17 cellular contexts compared by ENCODE assay signal in the genomic region with DNA sequence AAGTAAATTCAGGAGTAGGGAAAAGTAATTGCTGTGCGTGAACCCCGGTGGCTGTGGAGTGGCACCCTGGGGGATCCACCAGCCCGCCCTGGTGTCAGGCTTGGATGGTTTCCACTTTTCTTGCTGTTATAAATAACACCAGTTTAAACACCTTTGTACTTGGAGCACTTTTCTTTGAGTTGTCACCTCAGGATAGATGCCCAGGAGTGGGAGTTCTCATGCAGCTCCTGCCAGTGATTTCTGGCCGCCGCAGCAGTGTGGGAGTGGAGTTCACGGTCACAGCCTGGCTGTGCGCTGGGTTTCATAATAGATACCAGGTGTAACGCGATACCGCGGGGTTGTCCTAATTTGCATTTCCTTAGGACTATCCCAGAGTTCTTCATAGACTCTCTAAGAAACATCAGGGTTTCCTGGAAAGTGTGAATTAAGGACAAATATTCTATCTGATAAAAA. TPM values are rescaled to one million over a fixed set of nuclear protein-coding genes. Genes with fewer than 3 reads are reported as not detected.
DNase-seq lines count a peak whose midpoint lies in the region; ATAC-seq, FAIRE-seq and TF ChIP-seq lines count a peak whose summit lies in the region.
"Had no signal": no experiment of that assay in that cellular context is flagged by ENCODE, and none has a peak within 500 bp of the region (broad histone marks: within the 10 kb centered on the region; RNA-seq: fewer than 3 reads in every experiment).

No MANE protein-coding gene starts in this region.

- intact Hi-C loops in upper lobe of right lung (cut with DNase I), result no loop called here
- intact Hi-C loops in activated CD4-positive, alpha-beta T cell treated with anti-CD3 and anti-CD28 coated beads, Interleukin-2, amount 10 ng/mL, durations not matched to agents 24 days and 14 days (cut with micrococcal nuclease), result no loop called here

- no peak overlapping the region for H3K4me2 ChIP-seq in astrocyte (ENCODE audit: low read length)

- no peaks in the 10 kb centered on the region for H3K9me3 Mint-ChIP-seq in activated naive CD8-positive, alpha-beta T cell treated with anti-CD3 and anti-CD28 coated beads for 36 hours
- H3K9me3 Mint-ChIP-seq in activated naive CD8-positive, alpha-beta T cell treated with anti-CD3 and anti-CD28 coated beads, Interleukin-2, amount 50 U/mL, for 24 hours, result no peaks in the 10 kb centered on the region
- no peaks in the 10 kb centered on the region for H3K9me3 Mint-ChIP-seq in astrocyte (ENCODE audit: unreplicated experiment)
- H3K9me3 Mint-ChIP-seq in activated CD4-positive, alpha-beta T cell treated with anti-CD3 and anti-CD28 coated beads, Interleukin-2, amount 10 ng/mL, durations not matched to agents 24 days and 14 days, result no peaks in the 10 kb centered on the region
- H3K9me3 Mint-ChIP-seq: activated T-cell treated with anti-CD3 and anti-CD28 coated beads, Interleukin-2, amount 50 U/mL, for 72 hours had no signal

- H3K4me3 ChIP-seq in astrocyte (ENCODE audit: insufficient read depth, low read depth, low read length), result no peak overlapping the region
- H3K4me3 ChIP-seq in upper lobe of right lung, result no peak overlapping the region
- H3K4me3 ChIP-seq: lung had no signal

- no peaks in the 10 kb centered on the region for H3K4me1 Mint-ChIP-seq in activated naive CD8-positive, alpha-beta T cell treated with anti-CD3 and anti-CD28 coated beads for 36 hours
- peaks cover 2% of the 10 kb centered on the region for H3K4me1 Mint-ChIP-seq in activated naive CD8-positive, alpha-beta T cell treated with anti-CD3 and anti-CD28 coated beads, Interleukin-2, amount 50 U/mL, for 24 hours
- no peaks in the 10 kb centered on the region for H3K4me1 Mint-ChIP-seq in astrocyte (ENCODE audit: low read depth, unreplicated experiment)
- H3K4me1 Mint-ChIP-seq in activated CD4-positive, alpha-beta T cell treated with anti-CD3 and anti-CD28 coated beads, Interleukin-2, amount 10 ng/mL, durations not matched to agents 24 days and 14 days, result peaks cover 2% of the 10 kb centered on the region

- TF ChIP-seq CTCF in astrocyte (IDR thresholded peaks at IDR 0.05; ENCODE audit: insufficient read depth, low read depth, low read length), result no peak
- TF ChIP-seq CTCF in upper lobe of right lung (IDR thresholded peaks at IDR 0.05), result no peak

- H3K27me3 ChIP-seq in astrocyte (ENCODE audit: insufficient read depth, low read length) (peaks cover 2% of the 10 kb centered on the region), upper lobe of right lung (no peaks in the 10 kb centered on the region)

- H2AFZ ChIP-seq in astrocyte (ENCODE audit: low read depth, low read length), result no peak overlapping the region

- H4K20me1 ChIP-seq in astrocyte (ENCODE audit: insufficient read depth, low read length), result no peaks in the 10 kb centered on the region

- no peak for DNase-seq in activated naive CD8-positive, alpha-beta T cell treated with anti-CD3 and anti-CD28 coated beads for 36 hours
- DNase-seq in activated naive CD8-positive, alpha-beta T cell treated with anti-CD3 and anti-CD28 coated beads, Interleukin-2, amount 50 U/mL, for 24 hours, result no peak
- DNase-seq in astrocyte (ENCODE audit: low read depth) (peak; percentile 69), iPS-NIHi11 (ENCODE audit: low spot score) (peak; percentile 67), upper lobe of right lung (no peak), NCI-H2196 (lab: John Stamatoyannopoulos, UW; ENCODE audit: unreplicated experiment) (no peak), DMS153 treated with DMSO at 0.1 percent for 48 hours (lab: John Stamatoyannopoulos, UW; ENCODE audit: unreplicated experiment) (no peak)
- no peak for DNase-seq in activated CD4-positive, alpha-beta T cell treated with anti-CD3 and anti-CD28 coated beads, Interleukin-2, amount 10 ng/mL, durations not matched to agents 24 days and 14 days
- DNase-seq: activated CD4-positive, alpha-beta T cell treated with anti-CD3 and anti-CD28 coated beads for 4 hours; activated T-cell treated with anti-CD3 and anti-CD28 coated beads, Interleukin-2, amount 50 U/mL, for 72 hours; anterior cingulate cortex; effector CD8-positive, alpha-beta T cell had no signal

- no peak overlapping the region for H3K4me3 Mint-ChIP-seq in activated naive CD8-positive, alpha-beta T cell treated with anti-CD3 and anti-CD28 coated beads for 36 hours
- no peak overlapping the region for H3K4me3 Mint-ChIP-seq in activated naive CD8-positive, alpha-beta T cell treated with anti-CD3 and anti-CD28 coated beads, Interleukin-2, amount 50 U/mL, for 24 hours
- no peak overlapping the region for H3K4me3 Mint-ChIP-seq in astrocyte (ENCODE audit: unreplicated experiment)
- no peak overlapping the region for H3K4me3 Mint-ChIP-seq in activated CD4-positive, alpha-beta T cell treated with anti-CD3 and anti-CD28 coated beads, Interleukin-2, amount 10 ng/mL, durations not matched to agents 24 days and 14 days
- H3K4me3 Mint-ChIP-seq: activated T-cell treated with anti-CD3 and anti-CD28 coated beads, Interleukin-2, amount 50 U/mL, for 72 hours had no signal

- no peaks in the 10 kb centered on the region for H3K36me3 Mint-ChIP-seq in activated naive CD8-positive, alpha-beta T cell treated with anti-CD3 and anti-CD28 coated beads for 36 hours
- H3K36me3 Mint-ChIP-seq in activated naive CD8-positive, alpha-beta T cell treated with anti-CD3 and anti-CD28 coated beads, Interleukin-2, amount 50 U/mL, for 24 hours (ENCODE audit: low read depth), result no peaks in the 10 kb centered on the region
- no peaks in the 10 kb centered on the region for H3K36me3 Mint-ChIP-seq in astrocyte (ENCODE audit: low read depth, unreplicated experiment)
- no peaks in the 10 kb centered on the region for H3K36me3 Mint-ChIP-seq in activated CD4-positive, alpha-beta T cell treated with anti-CD3 and anti-CD28 coated beads, Interleukin-2, amount 10 ng/mL, durations not matched to agents 24 days and 14 days (ENCODE audit: low read depth)

- no peak for FAIRE-seq in astrocyte (lab: Jason Lieb, UNC)
- FAIRE-seq: A204.1 had no signal

- no peak overlapping the region for H3K9ac ChIP-seq in astrocyte (ENCODE audit: low read length)

- no peak for ATAC-seq in activated naive CD8-positive, alpha-beta T cell treated with anti-CD3 and anti-CD28 coated beads, Interleukin-2, amount 50 U/mL, for 24 hours
- ATAC-seq in upper lobe of right lung, result peak; percentile 48
- ATAC-seq: activated T-cell treated with anti-CD3 and anti-CD28 coated beads, Interleukin-2, amount 50 U/mL, for 72 hours had no signal

- H3K9me3 ChIP-seq in astrocyte (ENCODE audit: insufficient read depth, low read depth, low read length), result no peaks in the 10 kb centered on the region
- no peaks in the 10 kb centered on the region for H3K9me3 ChIP-seq in upper lobe of right lung
- H3K9me3 ChIP-seq: neutrophil had no signal

- peak overlapping the region; percentile 9 for H3K27ac Mint-ChIP-seq in activated naive CD8-positive, alpha-beta T cell treated with anti-CD3 and anti-CD28 coated beads for 36 hours
- no peak overlapping the region for H3K27ac Mint-ChIP-seq in activated naive CD8-positive, alpha-beta T cell treated with anti-CD3 and anti-CD28 coated beads, Interleukin-2, amount 50 U/mL, for 24 hours
- H3K27ac Mint-ChIP-seq in astrocyte (ENCODE audit: unreplicated experiment), result no peak overlapping the region
- H3K27ac Mint-ChIP-seq in activated CD4-positive, alpha-beta T cell treated with anti-CD3 and anti-CD28 coated beads, Interleukin-2, amount 10 ng/mL, durations not matched to agents 24 days and 14 days, result no peak overlapping the region
- H3K27ac Mint-ChIP-seq: activated T-cell treated with anti-CD3 and anti-CD28 coated beads, Interleukin-2, amount 50 U/mL, for 72 hours had no signal

- H3K27me3 Mint-ChIP-seq in activated naive CD8-positive, alpha-beta T cell treated with anti-CD3 and anti-CD28 coated beads for 36 hours, result peaks cover 24% of the 10 kb centered on the region
- peaks cover 14% of the 10 kb centered on the region for H3K27me3 Mint-ChIP-seq in activated naive CD8-positive, alpha-beta T cell treated with anti-CD3 and anti-CD28 coated beads, Interleukin-2, amount 50 U/mL, for 24 hours
- H3K27me3 Mint-ChIP-seq in astrocyte (ENCODE audit: low read depth, unreplicated experiment), result peaks cover 3% of the 10 kb centered on the region
- H3K27me3 Mint-ChIP-seq in activated CD4-positive, alpha-beta T cell treated with anti-CD3 and anti-CD28 coated beads, Interleukin-2, amount 10 ng/mL, durations not matched to agents 24 days and 14 days, result peaks cover 6% of the 10 kb centered on the region

- H3K27ac ChIP-seq in astrocyte (ENCODE audit: low read depth, low read length) (no peak overlapping the region), upper lobe of right lung (no peak overlapping the region)
- H3K27ac ChIP-seq: neutrophil had no signal

- H3K36me3 ChIP-seq in astrocyte (ENCODE audit: insufficient read depth, low read length), result no peaks in the 10 kb centered on the region
- H3K36me3 ChIP-seq in upper lobe of right lung, result no peaks in the 10 kb centered on the region
- H3K36me3 ChIP-seq: neutrophil had no signal

- H3K4me1 ChIP-seq in astrocyte (ENCODE audit: insufficient read depth, low read length) (peaks cover 3% of the 10 kb centered on the region), upper lobe of right lung (no peaks in the 10 kb centered on the region)

- H3K79me2 ChIP-seq in astrocyte (ENCODE audit: insufficient read depth, low read length), result no peaks in the 10 kb centered on the region

RNA-seq across cellular contexts. Expression of gene TMEM200B, which starts 12.8 kb away (rescaled TPM):
- under 1 TPM; 0.90 to 0.99 TPM for total RNA-seq in activated naive CD8-positive, alpha-beta T cell treated with anti-CD3 and anti-CD28 coated beads for 36 hours
- total RNA-seq in astrocyte (3.6 and 4.7 TPM in 2 replicates), upper lobe of right lung (8.7 TPM)
- total RNA-seq in activated CD4-positive, alpha-beta T cell treated with anti-CD3 and anti-CD28 coated beads, Interleukin-2, amount 10 ng/mL, durations not matched to agents 24 days and 14 days, result 0.66 and 0.72 TPM in 2 replicates
- total RNA-seq: OCI-LY7; T-helper 1 cell treated with Interleukin-12 subunit alpha and Interleukin-12 subunit beta and Interleukin-4 antibody, amounts not matched to agents 30 ng/mL and 1 ng/mL, for 36 hours had no signal

RNA-seq across cellular contexts. Expression of gene SRSF4, which starts 45.2 kb away (rescaled TPM):
- total RNA-seq in activated naive CD8-positive, alpha-beta T cell treated with anti-CD3 and anti-CD28 coated beads for 36 hours, result 100 to 1,000 TPM; 113 to 114 TPM
- 48.2 and 52.6 TPM in 2 replicates for total RNA-seq in astrocyte
- total RNA-seq in upper lobe of right lung, result 89.0 TPM
- 138 and 141 TPM in 2 replicates for total RNA-seq in activated CD4-positive, alpha-beta T cell treated with anti-CD3 and anti-CD28 coated beads, Interleukin-2, amount 10 ng/mL, durations not matched to agents 24 days and 14 days

Comparison
In these comparisons a context has a peak if more than half of its experiments do, and no peak if none do; other contexts are left out.
1. DNase-seq: peak in astrocyte (single experiment) and iPS-NIHi11 (single experiment); none in activated naive CD8-positive, alpha-beta T cell treated with anti-CD3 and anti-CD28 coated beads for 36 hours (single experiment), activated naive CD8-positive, alpha-beta T cell treated with anti-CD3 and anti-CD28 coated beads, Interleukin-2, amount 50 U/mL, for 24 hours (single experiment), upper lobe of right lung (single experiment), activated CD4-positive, alpha-beta T cell treated with anti-CD3 and anti-CD28 coated beads, Interleukin-2, amount 10 ng/mL, durations not matched to agents 24 days and 14 days (single experiment), NCI-H2196 (single experiment) and DMS153 treated with DMSO at 0.1 percent for 48 hours (single experiment).